1 cellular context compared by ENCODE assay signal in the genomic region with DNA sequence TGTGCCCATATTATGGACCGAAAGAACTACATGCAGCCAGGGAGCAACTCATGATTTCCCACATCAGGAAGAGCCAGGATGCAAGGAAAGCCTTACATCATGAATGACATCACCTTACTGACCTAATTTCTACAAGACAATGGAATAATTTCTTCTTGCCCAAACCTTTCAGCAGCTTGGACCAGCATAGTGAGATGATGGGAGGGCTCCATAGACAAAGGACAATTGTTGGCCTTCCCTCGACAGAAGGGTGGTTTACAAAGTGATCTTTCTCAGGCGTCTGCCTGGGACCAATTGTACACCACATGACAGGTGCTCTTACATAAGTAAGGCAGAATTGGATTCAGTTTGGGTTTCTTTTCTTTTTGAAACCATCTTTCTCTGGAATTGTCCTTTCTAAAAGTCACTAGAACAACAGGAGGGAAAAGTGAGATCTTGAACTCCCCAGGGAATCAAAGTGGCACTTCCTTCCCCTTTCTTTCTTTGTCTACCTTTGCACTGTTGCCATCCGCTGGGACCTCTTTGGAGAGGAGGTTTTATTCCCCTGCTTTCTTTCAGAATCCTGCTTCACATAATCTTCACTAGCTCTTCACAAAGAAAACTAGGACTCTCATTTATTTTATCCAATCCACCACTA.
TF ChIP-seq lines count a peak whose summit lies in the region.

No MANE protein-coding gene starts in this region.

TF ChIP-seq in HEK293, 187 proteins besides CTCF, POLR2A, EP300 and RAD21 (continued from another document):
- TF ChIP-seq ZNF292 (tag by site-specific recombination; IDR thresholded peaks at IDR 0.05; ENCODE audit: borderline replicate concordance, low read depth) (no peak), YY2 (tag by site-specific recombination; IDR thresholded peaks at IDR 0.05) (no peak), ZNF214 (tag by site-specific recombination; IDR thresholded peaks at IDR 0.05; ENCODE audit: borderline replicate concordance) (no peak), ZNF146 (tag by site-specific recombination; IDR thresholded peaks at IDR 0.05) (no peak), ZNF248 (tag by site-specific recombination; IDR thresholded peaks at IDR 0.05) (no peak), ZNF776 (tag by site-specific recombination; IDR thresholded peaks at IDR 0.05; ENCODE audit: borderline replicate concordance) (no peak), ZNF555 (tag by site-specific recombination; conservative IDR thresholded peaks at IDR 0.05) (no peak), ZNF394 (tag by site-specific recombination; IDR thresholded peaks at IDR 0.05; ENCODE audit: borderline replicate concordance) (no peak), ZNF366 (tag by site-specific recombination; conservative IDR thresholded peaks at IDR 0.05) (0 out of 2 replicates have a peak, but pooled peaks have one; percentile 32), ZNF629 (tag by site-specific recombination; IDR thresholded peaks at IDR 0.05) (peak; percentile 83), ZNF610 (tag by site-specific recombination; IDR thresholded peaks at IDR 0.05; ENCODE audit: borderline replicate concordance) (no peak)
- TF ChIP-seq, protein P1, sequence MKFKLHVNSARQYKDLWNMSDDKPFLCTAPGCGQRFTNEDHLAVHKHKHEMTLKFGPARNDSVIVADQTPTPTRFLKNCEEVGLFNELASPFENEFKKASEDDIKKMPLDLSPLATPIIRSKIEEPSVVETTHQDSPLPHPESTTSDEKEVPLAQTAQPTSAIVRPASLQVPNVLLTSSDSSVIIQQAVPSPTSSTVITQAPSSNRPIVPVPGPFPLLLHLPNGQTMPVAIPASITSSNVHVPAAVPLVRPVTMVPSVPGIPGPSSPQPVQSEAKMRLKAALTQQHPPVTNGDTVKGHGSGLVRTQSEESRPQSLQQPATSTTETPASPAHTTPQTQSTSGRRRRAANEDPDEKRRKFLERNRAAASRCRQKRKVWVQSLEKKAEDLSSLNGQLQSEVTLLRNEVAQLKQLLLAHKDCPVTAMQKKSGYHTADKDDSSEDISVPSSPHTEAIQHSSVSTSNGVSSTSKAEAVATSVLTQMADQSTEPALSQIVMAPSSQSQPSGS (tag by site-specific recombination; IDR thresholded peaks at IDR 0.05; ENCODE audit: low read depth): peak; percentile 77
- TF ChIP-seq, protein P2, sequence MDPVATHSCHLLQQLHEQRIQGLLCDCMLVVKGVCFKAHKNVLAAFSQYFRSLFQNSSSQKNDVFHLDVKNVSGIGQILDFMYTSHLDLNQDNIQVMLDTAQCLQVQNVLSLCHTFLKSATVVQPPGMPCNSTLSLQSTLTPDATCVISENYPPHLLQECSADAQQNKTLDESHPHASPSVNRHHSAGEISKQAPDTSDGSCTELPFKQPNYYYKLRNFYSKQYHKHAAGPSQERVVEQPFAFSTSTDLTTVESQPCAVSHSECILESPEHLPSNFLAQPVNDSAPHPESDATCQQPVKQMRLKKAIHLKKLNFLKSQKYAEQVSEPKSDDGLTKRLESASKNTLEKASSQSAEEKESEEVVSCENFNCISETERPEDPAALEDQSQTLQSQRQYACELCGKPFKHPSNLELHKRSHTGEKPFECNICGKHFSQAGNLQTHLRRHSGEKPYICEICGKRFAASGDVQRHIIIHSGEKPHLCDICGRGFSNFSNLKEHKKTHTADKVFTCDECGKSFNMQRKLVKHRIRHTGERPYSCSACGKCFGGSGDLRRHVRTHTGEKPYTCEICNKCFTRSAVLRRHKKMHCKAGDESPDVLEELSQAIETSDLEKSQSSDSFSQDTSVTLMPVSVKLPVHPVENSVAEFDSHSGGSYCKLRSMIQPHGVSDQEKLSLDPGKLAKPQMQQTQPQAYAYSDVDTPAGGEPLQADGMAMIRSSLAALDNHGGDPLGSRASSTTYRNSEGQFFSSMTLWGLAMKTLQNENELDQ (tag by site-specific recombination; IDR thresholded peaks at IDR 0.05; ENCODE audit: low read depth): no peak
- TF ChIP-seq, protein P3, sequence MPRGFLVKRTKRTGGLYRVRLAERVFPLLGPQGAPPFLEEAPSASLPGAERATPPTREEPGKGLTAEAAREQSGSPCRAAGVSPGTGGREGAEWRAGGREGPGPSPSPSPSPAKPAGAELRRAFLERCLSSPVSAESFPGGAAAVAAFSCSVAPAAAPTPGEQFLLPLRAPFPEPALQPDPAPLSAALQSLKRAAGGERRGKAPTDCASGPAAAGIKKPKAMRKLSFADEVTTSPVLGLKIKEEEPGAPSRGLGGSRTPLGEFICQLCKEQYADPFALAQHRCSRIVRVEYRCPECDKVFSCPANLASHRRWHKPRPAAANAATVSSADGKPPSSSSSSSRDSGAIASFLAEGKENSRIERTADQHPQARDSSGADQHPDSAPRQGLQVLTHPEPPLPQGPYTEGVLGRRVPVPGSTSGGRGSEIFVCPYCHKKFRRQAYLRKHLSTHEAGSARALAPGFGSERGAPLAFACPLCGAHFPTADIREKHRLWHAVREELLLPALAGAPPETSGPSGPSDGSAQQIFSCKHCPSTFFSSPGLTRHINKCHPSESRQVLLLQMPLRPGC (tag by site-specific recombination; IDR thresholded peaks at IDR 0.05): no peak
